ENCODE assay signal across 1 cellular context in genomic region chr20:62183426-62184142, GRCh38.
TF ChIP-seq lines count a peak whose summit lies in the region.

No MANE protein-coding gene starts in this region.

TF ChIP-seq in HepG2, 621 proteins besides CTCF, POLR2A, EP300 and RAD21 (continued from another document):
- TF ChIP-seq DZIP1 (CRISPR knock-in tag; IDR thresholded peaks at IDR 0.05) = no peak
- TF ChIP-seq ZNF709 (CRISPR knock-in tag; IDR thresholded peaks at IDR 0.05) = no peak
- TF ChIP-seq ZNF251 (CRISPR knock-in tag; IDR thresholded peaks at IDR 0.05) = no peak
- TF ChIP-seq, protein P1, sequence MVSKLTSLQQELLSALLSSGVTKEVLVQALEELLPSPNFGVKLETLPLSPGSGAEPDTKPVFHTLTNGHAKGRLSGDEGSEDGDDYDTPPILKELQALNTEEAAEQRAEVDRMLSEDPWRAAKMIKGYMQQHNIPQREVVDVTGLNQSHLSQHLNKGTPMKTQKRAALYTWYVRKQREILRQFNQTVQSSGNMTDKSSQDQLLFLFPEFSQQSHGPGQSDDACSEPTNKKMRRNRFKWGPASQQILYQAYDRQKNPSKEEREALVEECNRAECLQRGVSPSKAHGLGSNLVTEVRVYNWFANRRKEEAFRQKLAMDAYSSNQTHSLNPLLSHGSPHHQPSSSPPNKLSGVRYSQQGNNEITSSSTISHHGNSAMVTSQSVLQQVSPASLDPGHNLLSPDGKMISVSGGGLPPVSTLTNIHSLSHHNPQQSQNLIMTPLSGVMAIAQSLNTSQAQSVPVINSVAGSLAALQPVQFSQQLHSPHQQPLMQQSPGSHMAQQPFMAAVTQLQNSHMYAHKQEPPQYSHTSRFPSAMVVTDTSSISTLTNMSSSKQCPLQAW (CRISPR knock-in tag; IDR thresholded peaks at IDR 0.05) = 0 out of 2 replicates have a peak, but pooled peaks have one; percentile 14
- no peak for TF ChIP-seq CBFB (CRISPR knock-in tag; IDR thresholded peaks at IDR 0.05)
- TF ChIP-seq SALL2 (CRISPR knock-in tag; IDR thresholded peaks at IDR 0.05) = no peak
- TF ChIP-seq, protein P2, sequence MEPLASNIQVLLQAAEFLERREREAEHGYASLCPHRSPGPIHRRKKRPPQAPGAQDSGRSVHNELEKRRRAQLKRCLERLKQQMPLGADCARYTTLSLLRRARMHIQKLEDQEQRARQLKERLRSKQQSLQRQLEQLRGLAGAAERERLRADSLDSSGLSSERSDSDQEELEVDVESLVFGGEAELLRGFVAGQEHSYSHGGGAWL (CRISPR knock-in tag; IDR thresholded peaks at IDR 0.05) = no peak
- TF ChIP-seq TFDP1 (CRISPR knock-in tag; IDR thresholded peaks at IDR 0.05; ENCODE audit: borderline replicate concordance) = no peak
- TF ChIP-seq ZNF792 (CRISPR knock-in tag; IDR thresholded peaks at IDR 0.05) = no peak
- TF ChIP-seq, protein P3, sequence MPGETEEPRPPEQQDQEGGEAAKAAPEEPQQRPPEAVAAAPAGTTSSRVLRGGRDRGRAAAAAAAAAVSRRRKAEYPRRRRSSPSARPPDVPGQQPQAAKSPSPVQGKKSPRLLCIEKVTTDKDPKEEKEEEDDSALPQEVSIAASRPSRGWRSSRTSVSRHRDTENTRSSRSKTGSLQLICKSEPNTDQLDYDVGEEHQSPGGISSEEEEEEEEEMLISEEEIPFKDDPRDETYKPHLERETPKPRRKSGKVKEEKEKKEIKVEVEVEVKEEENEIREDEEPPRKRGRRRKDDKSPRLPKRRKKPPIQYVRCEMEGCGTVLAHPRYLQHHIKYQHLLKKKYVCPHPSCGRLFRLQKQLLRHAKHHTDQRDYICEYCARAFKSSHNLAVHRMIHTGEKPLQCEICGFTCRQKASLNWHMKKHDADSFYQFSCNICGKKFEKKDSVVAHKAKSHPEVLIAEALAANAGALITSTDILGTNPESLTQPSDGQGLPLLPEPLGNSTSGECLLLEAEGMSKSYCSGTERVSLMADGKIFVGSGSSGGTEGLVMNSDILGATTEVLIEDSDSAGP (CRISPR knock-in tag; IDR thresholded peaks at IDR 0.05; ENCODE audit: borderline replicate concordance) = no peak
- no peak for TF ChIP-seq CHD4 (IDR thresholded peaks at IDR 0.05; ENCODE audit: borderline replicate concordance, low read length)
- TF ChIP-seq, protein P4, sequence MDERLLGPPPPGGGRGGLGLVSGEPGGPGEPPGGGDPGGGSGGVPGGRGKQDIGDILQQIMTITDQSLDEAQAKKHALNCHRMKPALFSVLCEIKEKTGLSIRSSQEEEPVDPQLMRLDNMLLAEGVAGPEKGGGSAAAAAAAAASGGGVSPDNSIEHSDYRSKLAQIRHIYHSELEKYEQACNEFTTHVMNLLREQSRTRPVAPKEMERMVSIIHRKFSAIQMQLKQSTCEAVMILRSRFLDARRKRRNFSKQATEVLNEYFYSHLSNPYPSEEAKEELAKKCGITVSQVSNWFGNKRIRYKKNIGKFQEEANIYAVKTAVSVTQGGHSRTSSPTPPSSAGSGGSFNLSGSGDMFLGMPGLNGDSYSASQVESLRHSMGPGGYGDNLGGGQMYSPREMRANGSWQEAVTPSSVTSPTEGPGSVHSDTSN (CRISPR knock-in tag; IDR thresholded peaks at IDR 0.05) = no peak
- TF ChIP-seq ZNF772 (CRISPR knock-in tag; IDR thresholded peaks at IDR 0.05) = 0 out of 2 replicates have a peak, but pooled peaks have one; percentile 27
- TF ChIP-seq, protein P5, sequence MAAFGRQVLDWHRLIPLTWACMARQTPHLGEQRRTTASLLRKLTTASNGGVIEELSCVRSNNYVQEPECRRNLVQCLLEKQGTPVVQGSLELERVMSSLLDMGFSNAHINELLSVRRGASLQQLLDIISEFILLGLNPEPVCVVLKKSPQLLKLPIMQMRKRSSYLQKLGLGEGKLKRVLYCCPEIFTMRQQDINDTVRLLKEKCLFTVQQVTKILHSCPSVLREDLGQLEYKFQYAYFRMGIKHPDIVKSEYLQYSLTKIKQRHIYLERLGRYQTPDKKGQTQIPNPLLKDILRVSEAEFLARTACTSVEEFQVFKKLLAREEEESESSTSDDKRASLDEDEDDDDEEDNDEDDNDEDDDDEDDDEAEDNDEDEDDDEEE (CRISPR knock-in tag; IDR thresholded peaks at IDR 0.05) = no peak
- TF ChIP-seq ZNF784 (CRISPR knock-in tag; IDR thresholded peaks at IDR 0.05; ENCODE audit: borderline replicate concordance) = no peak
- no peak for TF ChIP-seq TARDBP (CRISPR knock-in tag; IDR thresholded peaks at IDR 0.05)
- TF ChIP-seq HNRNPLL (IDR thresholded peaks at IDR 0.05; ENCODE audit: low read depth, low read length, poor library complexity, severe bottlenecking) = no peak
